In genomic region chr7:46178685-46179084, GRCh38 we compare ENCODE assay signal across 2 cellular contexts.
TF ChIP-seq lines count a peak whose summit lies in the region.

No MANE protein-coding gene starts in this region.

TF ChIP-seq in GM23338, 12 proteins besides CTCF, POLR2A, EP300 and RAD21 (continued from another document):
- TF ChIP-seq ZNF462 (CRISPR knock-in tag; IDR thresholded peaks at IDR 0.05) (no peak), JUNB (IDR thresholded peaks at IDR 0.05; ENCODE audit: unreplicated experiment) (no peak), ZNF114 (CRISPR knock-in tag; IDR thresholded peaks at IDR 0.05) (no peak), POLR2AphosphoS5 (IDR thresholded peaks at IDR 0.05; ENCODE audit: low read depth) (no peak), EZH2phosphoT487 (IDR thresholded peaks at IDR 0.05; ENCODE audit: unreplicated experiment) (no peak), EZH2 (IDR thresholded peaks at IDR 0.05; ENCODE audit: low read depth, unreplicated experiment) (no peak), CREB1 (CRISPR knock-in tag; IDR thresholded peaks at IDR 0.05; ENCODE audit: low read depth) (no peak), REST (IDR thresholded peaks at IDR 0.05; ENCODE audit: unreplicated experiment) (no peak)
- TF ChIP-seq, protein P1, sequence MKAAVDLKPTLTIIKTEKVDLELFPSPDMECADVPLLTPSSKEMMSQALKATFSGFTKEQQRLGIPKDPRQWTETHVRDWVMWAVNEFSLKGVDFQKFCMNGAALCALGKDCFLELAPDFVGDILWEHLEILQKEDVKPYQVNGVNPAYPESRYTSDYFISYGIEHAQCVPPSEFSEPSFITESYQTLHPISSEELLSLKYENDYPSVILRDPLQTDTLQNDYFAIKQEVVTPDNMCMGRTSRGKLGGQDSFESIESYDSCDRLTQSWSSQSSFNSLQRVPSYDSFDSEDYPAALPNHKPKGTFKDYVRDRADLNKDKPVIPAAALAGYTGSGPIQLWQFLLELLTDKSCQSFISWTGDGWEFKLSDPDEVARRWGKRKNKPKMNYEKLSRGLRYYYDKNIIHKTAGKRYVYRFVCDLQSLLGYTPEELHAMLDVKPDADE (IDR thresholded peaks at IDR 0.05), result no peak

TF ChIP-seq in SK-N-SH treated with all-trans-retinoic acid at 6 μM for 48 hours, 23 proteins besides CTCF, POLR2A, EP300 and RAD21 (continued from another document):
- no peak for TF ChIP-seq TSHZ2 (CRISPR knock-in tag; IDR thresholded peaks at IDR 0.05)
- TF ChIP-seq ZC3H10 (CRISPR knock-in tag; IDR thresholded peaks at IDR 0.05), result no peak
- TF ChIP-seq ZNF8 (CRISPR knock-in tag; IDR thresholded peaks at IDR 0.05), result no peak
- TF ChIP-seq GLIS3 (CRISPR knock-in tag; IDR thresholded peaks at IDR 0.05), result no peak
- TF ChIP-seq ARNTL (CRISPR knock-in tag; IDR thresholded peaks at IDR 0.05; ENCODE audit: borderline replicate concordance, low read depth), result no peak
- no peak for TF ChIP-seq RARB (CRISPR knock-in tag; IDR thresholded peaks at IDR 0.05)
